ENCODE assay signal across 9 cellular contexts in genomic region chr11:113690619-113691569, GRCh38. TPM values are rescaled to one million over a fixed set of nuclear protein-coding genes. Genes with fewer than 3 reads are reported as not detected.
A peak's percentile ranks its signal among the peaks of the same experiment; 100 is the strongest.
DNase-seq lines count a peak whose midpoint lies in the region; ATAC-seq lines count a peak whose summit lies in the region.
"Had no signal": no experiment of that assay in that cellular context is flagged by ENCODE, and none has a peak within 500 bp of the region (broad histone marks: within the 10 kb centered on the region; RNA-seq: fewer than 3 reads in every experiment).

No MANE protein-coding gene starts in this region.

- no peak overlapping the region for H3K27ac Mint-ChIP-seq in activated naive CD8-positive, alpha-beta T cell treated with anti-CD3 and anti-CD28 coated beads for 36 hours
- H3K27ac Mint-ChIP-seq: T-cell had no signal

- no peak overlapping the region for H3K4me3 Mint-ChIP-seq in activated naive CD8-positive, alpha-beta T cell treated with anti-CD3 and anti-CD28 coated beads for 36 hours
- H3K4me3 Mint-ChIP-seq: T-cell had no signal

- no peaks in the 10 kb centered on the region for H3K4me1 Mint-ChIP-seq in activated naive CD8-positive, alpha-beta T cell treated with anti-CD3 and anti-CD28 coated beads for 36 hours
- H3K4me1 Mint-ChIP-seq: T-cell had no signal

- ATAC-seq in GM19467 (IDR thresholded peaks at IDR 0.05; ENCODE audit: unreplicated experiment) (no peak), GM21619 (IDR thresholded peaks at IDR 0.05; ENCODE audit: unreplicated experiment) (no peak), HG02642 (IDR thresholded peaks at IDR 0.05; ENCODE audit: poor library complexity, unreplicated experiment) (no peak)
- ATAC-seq: T-cell had no signal

- DNase-seq in EH (ENCODE audit: low read depth), result peak; percentile 69
- peak; percentile 48 for DNase-seq in HuH-7 (ENCODE audit: low spot score)
- DNase-seq in activated naive CD8-positive, alpha-beta T cell treated with anti-CD3 and anti-CD28 coated beads for 36 hours, result peak; percentile 15
- peak; percentile 78 for DNase-seq in kidney tubule cell (ENCODE audit: low spot score)
- DNase-seq in NCI-H2171 treated with DMSO at 0.1 percent for 48 hours (lab: John Stamatoyannopoulos, UW), result no peak

- H3K9me3 Mint-ChIP-seq in activated naive CD8-positive, alpha-beta T cell treated with anti-CD3 and anti-CD28 coated beads for 36 hours, result no peaks in the 10 kb centered on the region
- H3K9me3 Mint-ChIP-seq: T-cell had no signal

- H3K27me3 Mint-ChIP-seq in activated naive CD8-positive, alpha-beta T cell treated with anti-CD3 and anti-CD28 coated beads for 36 hours, result no peaks in the 10 kb centered on the region
- H3K27me3 Mint-ChIP-seq: T-cell had no signal

- no peaks in the 10 kb centered on the region for H3K36me3 Mint-ChIP-seq in activated naive CD8-positive, alpha-beta T cell treated with anti-CD3 and anti-CD28 coated beads for 36 hours
- H3K36me3 Mint-ChIP-seq: T-cell had no signal

RNA-seq across cellular contexts. Expression of gene TMPRSS5, which starts 15.2 kb away (rescaled TPM):
- total RNA-seq in activated naive CD8-positive, alpha-beta T cell treated with anti-CD3 and anti-CD28 coated beads for 36 hours, result under 1 TPM; 0.28 to 0.29 TPM
